In genomic region chr1:108646265-108646660, GRCh38 we compare ENCODE assay signal across 11 cellular contexts. TPM values are rescaled to one million over a fixed set of nuclear protein-coding genes. Genes with fewer than 3 reads are reported as not detected.
DNase-seq lines count a peak whose midpoint lies in the region; ATAC-seq and TF ChIP-seq lines count a peak whose summit lies in the region.
"Had no signal": no experiment of that assay in that cellular context is flagged by ENCODE, and none has a peak within 500 bp of the region (broad histone marks: within the 10 kb centered on the region; RNA-seq: fewer than 3 reads in every experiment).

No MANE protein-coding gene starts in this region.

- DNase-seq in DND-41 (no peak), sigmoid colon (no peak), DMS 273 treated with DMSO at 0.1 percent for 48 hours (lab: John Stamatoyannopoulos, UW) (no peak), foreskin melanocyte (no peak)
- DNase-seq in activated T-helper 1 cell treated with anti-CD3 and anti-CD28 coated beads, Interleukin-12 subunit alpha, Interleukin-12 subunit beta, Interleukin-2, Interleukin-4 antibody, amounts not matched to agents 30 ng/mL and 10 ng/mL and 1 ng/mL, durations not matched to agents 14 hours and 24 hours and 36 hours (ENCODE audit: low spot score) = no peak
- DNase-seq in activated effector memory CD4-positive, alpha-beta T cell treated with anti-CD3 and anti-CD28 coated beads, Interleukin-2, amount 50 U/mL, for 16 hours = no peak
- DNase-seq: DMS79 treated with DMSO at 0.1 percent for 48 hours had no signal

- peak overlapping the region; percentile 63 for H2AFZ ChIP-seq in DND-41 (ENCODE audit: low read depth, low read length)

- peak overlapping the region; percentile 45 for H3K9ac ChIP-seq in DND-41 (ENCODE audit: low read depth, low read length)

- no peak for ATAC-seq in DND-41 (ENCODE audit: insufficient read depth, low read depth)
- ATAC-seq in gastroesophageal sphincter = no peak
- ATAC-seq in HG03460 (IDR thresholded peaks at IDR 0.05; ENCODE audit: unreplicated experiment) = no peak
- ATAC-seq: HCT116 had no signal

- peaks cover 59% of the 10 kb centered on the region for H3K4me1 Mint-ChIP-seq in activated T-helper 1 cell treated with anti-CD3 and anti-CD28 coated beads, Interleukin-12 subunit alpha, Interleukin-12 subunit beta, Interleukin-2, Interleukin-4 antibody, amounts not matched to agents 30 ng/mL and 10 ng/mL and 1 ng/mL, durations not matched to agents 14 hours and 24 hours and 36 hours (ENCODE audit: low read depth)

- no peaks in the 10 kb centered on the region for H3K27me3 Mint-ChIP-seq in activated T-helper 1 cell treated with anti-CD3 and anti-CD28 coated beads, Interleukin-12 subunit alpha, Interleukin-12 subunit beta, Interleukin-2, Interleukin-4 antibody, amounts not matched to agents 30 ng/mL and 10 ng/mL and 1 ng/mL, durations not matched to agents 14 hours and 24 hours and 36 hours (ENCODE audit: insufficient read depth)

- TF ChIP-seq CTCF in DND-41 (IDR thresholded peaks at IDR 0.05; ENCODE audit: borderline replicate concordance, extremely low read depth, low read length, poor library complexity, severe bottlenecking) = no peak
- no peak for TF ChIP-seq CTCF in gastroesophageal sphincter (IDR thresholded peaks at IDR 0.05)
- no peak for TF ChIP-seq CTCF in sigmoid colon (IDR thresholded peaks at IDR 0.05)

- H3K4me3 ChIP-seq in DND-41 (ENCODE audit: low read depth in 1 of 2, low read length in 2 of 2) = peak overlapping the region in 1 of 2 experiments; percentile 7; a peak in 1 of 4 replicates
- H3K4me3 ChIP-seq in gastroesophageal sphincter = no peak overlapping the region
- no peak overlapping the region for H3K4me3 ChIP-seq in sigmoid colon

- 74 to 82% methylated on average over 4 of the region's 4 CpGs for WGBS in gastroesophageal sphincter (ENCODE audit: low coverage in 1 of 2), 2 donors
- WGBS in sigmoid colon, 2 donors = 80 to 81% methylated on average over 4 of the region's 4 CpGs

- H3K36me3 ChIP-seq in DND-41 (ENCODE audit: insufficient read depth, low read length) (peaks cover 7% of the 10 kb centered on the region; the same call in 1 of the 2 replicates), gastroesophageal sphincter (peaks cover 0 to 15% of the 10 kb centered on the region in 2 donors), sigmoid colon (no peaks in the 10 kb centered on the region)
- H3K36me3 ChIP-seq: brain microvascular endothelial cell had no signal

- H4K20me1 ChIP-seq in DND-41 (ENCODE audit: insufficient read depth, low read length) = no peaks in the 10 kb centered on the region

- H3K36me3 Mint-ChIP-seq in activated T-helper 1 cell treated with anti-CD3 and anti-CD28 coated beads, Interleukin-12 subunit alpha, Interleukin-12 subunit beta, Interleukin-2, Interleukin-4 antibody, amounts not matched to agents 30 ng/mL and 10 ng/mL and 1 ng/mL, durations not matched to agents 14 hours and 24 hours and 36 hours (ENCODE audit: low read depth) = peaks cover 37% of the 10 kb centered on the region

- peak overlapping the region; percentile 16 for H3K4me2 ChIP-seq in DND-41 (ENCODE audit: insufficient read depth, low read length)

- intact Hi-C loops in activated T-helper 1 cell treated with anti-CD3 and anti-CD28 coated beads, Interleukin-12 subunit alpha, Interleukin-12 subunit beta, Interleukin-2, Interleukin-4 antibody, amounts not matched to agents 30 ng/mL and 10 ng/mL and 1 ng/mL, durations not matched to agents 14 hours and 24 hours and 36 hours (cut with micrococcal nuclease) = loop anchor here (1.0 to 5.0 kb wide), 4 partner anchors 11 to 709 kb away; partner anchors contain the start of genes GPSM2 and STXBP3
- intact Hi-C loops in sigmoid colon (cut with DNase I) = no loop called here

- no peaks in the 10 kb centered on the region for H3K79me2 ChIP-seq in DND-41 (ENCODE audit: insufficient read depth, low read length)

- peak overlapping the region; percentile 78 for H3K27ac ChIP-seq in DND-41 (ENCODE audit: low read length)
- H3K27ac ChIP-seq in gastroesophageal sphincter = peak overlapping the region in 3 of 4 donors; percentile 38 to 66 (median 43)
- peak overlapping the region; percentile 41 to 53 (median 45) for H3K27ac ChIP-seq in sigmoid colon
- H3K27ac ChIP-seq: brain microvascular endothelial cell had no signal

- peak overlapping the region; percentile 65 for H3K4me3 Mint-ChIP-seq in activated T-helper 1 cell treated with anti-CD3 and anti-CD28 coated beads, Interleukin-12 subunit alpha, Interleukin-12 subunit beta, Interleukin-2, Interleukin-4 antibody, amounts not matched to agents 30 ng/mL and 10 ng/mL and 1 ng/mL, durations not matched to agents 14 hours and 24 hours and 36 hours

- H3K9me3 Mint-ChIP-seq in activated T-helper 1 cell treated with anti-CD3 and anti-CD28 coated beads, Interleukin-12 subunit alpha, Interleukin-12 subunit beta, Interleukin-2, Interleukin-4 antibody, amounts not matched to agents 30 ng/mL and 10 ng/mL and 1 ng/mL, durations not matched to agents 14 hours and 24 hours and 36 hours = no peaks in the 10 kb centered on the region

- TF ChIP-seq POLR2A in gastroesophageal sphincter (IDR thresholded peaks at IDR 0.05) = no peak
- no peak for TF ChIP-seq POLR2A in sigmoid colon (IDR thresholded peaks at IDR 0.05)

- H3K4me1 ChIP-seq in DND-41 (ENCODE audit: insufficient read depth, low read length) (peaks cover 41% of the 10 kb centered on the region), gastroesophageal sphincter (no peaks in the 10 kb centered on the region), sigmoid colon (no peaks in the 10 kb centered on the region)

- TF ChIP-seq EP300 in gastroesophageal sphincter (IDR thresholded peaks at IDR 0.05) = no peak
- TF ChIP-seq EP300 in sigmoid colon (IDR thresholded peaks at IDR 0.05) = no peak

- no peaks in the 10 kb centered on the region for H3K27me3 ChIP-seq in DND-41 (ENCODE audit: insufficient read depth, low read length, poor library complexity)
- H3K27me3 ChIP-seq in gastroesophageal sphincter = no peaks in the 10 kb centered on the region
- no peaks in the 10 kb centered on the region for H3K27me3 ChIP-seq in sigmoid colon
- H3K27me3 ChIP-seq: brain microvascular endothelial cell had no signal

- H3K9me3 ChIP-seq in DND-41 (ENCODE audit: insufficient read depth, low read length, severe bottlenecking) (no peaks in the 10 kb centered on the region), gastroesophageal sphincter (no peaks in the 10 kb centered on the region), sigmoid colon (no peaks in the 10 kb centered on the region)

- H3K27ac Mint-ChIP-seq in activated T-helper 1 cell treated with anti-CD3 and anti-CD28 coated beads, Interleukin-12 subunit alpha, Interleukin-12 subunit beta, Interleukin-2, Interleukin-4 antibody, amounts not matched to agents 30 ng/mL and 10 ng/mL and 1 ng/mL, durations not matched to agents 14 hours and 24 hours and 36 hours = peak overlapping the region; percentile 97

RNA-seq across cellular contexts. Expression of gene HENMT1, which starts 14.6 kb away (rescaled TPM):
- 17.9 and 20.7 TPM in 2 replicates for total RNA-seq in activated T-helper 1 cell treated with anti-CD3 and anti-CD28 coated beads, Interleukin-12 subunit alpha, Interleukin-12 subunit beta, Interleukin-2, Interleukin-4 antibody, amounts not matched to agents 30 ng/mL and 10 ng/mL and 1 ng/mL, durations not matched to agents 14 hours and 24 hours and 36 hours
- total RNA-seq in gastroesophageal sphincter (1 to 10 TPM; 2.5 to 3.6 (median 2.9) TPM), sigmoid colon (1 to 10 TPM; 2.2 to 3.9 (median 2.6) TPM)
- polyA plus RNA-seq in sigmoid colon = 10 to 100 TPM; 10.9 to 13.6 (median 12.0) TPM

RNA-seq across cellular contexts. Expression of gene PRPF38B, which starts 45.8 kb away (rescaled TPM):
- 94.4 and 99.8 TPM in 2 replicates for total RNA-seq in activated T-helper 1 cell treated with anti-CD3 and anti-CD28 coated beads, Interleukin-12 subunit alpha, Interleukin-12 subunit beta, Interleukin-2, Interleukin-4 antibody, amounts not matched to agents 30 ng/mL and 10 ng/mL and 1 ng/mL, durations not matched to agents 14 hours and 24 hours and 36 hours
- total RNA-seq in gastroesophageal sphincter (10 to 100 TPM; 15.2 to 37.0 (median 24.5) TPM), sigmoid colon (10 to 100 TPM; 24.7 to 28.0 (median 26.1) TPM)
- polyA plus RNA-seq in sigmoid colon = 10 to 100 TPM; 13.8 to 31.3 (median 15.0) TPM
